ENCODE assay signal across 22 cellular contexts in genomic region chr7:101996876-101997275, GRCh38.
"Had no signal": no experiment of that assay in that cellular context is flagged by ENCODE, and none has a peak within 500 bp of the region (broad histone marks: within the 10 kb centered on the region; RNA-seq: fewer than 3 reads in every experiment).

No MANE protein-coding gene starts in this region.

- H3K4me3 ChIP-seq: lower lobe of right lung, prostate gland, skin epidermis, tibial nerve, vagina had no signal

- H3K9me3 ChIP-seq: lower lobe of right lung, prostate gland, tibial nerve, vagina had no signal

- H3K36me3 Mint-ChIP-seq: brain had no signal

- ATAC-seq: activated T-cell treated with anti-CD3 and anti-CD28 coated beads, Interleukin-2, amount 50 U/mL, for 72 hours; left cardiac atrium; lower lobe of right lung; naive thymus-derived CD4-positive, alpha-beta T cell had no signal

- H3K4me3 Mint-ChIP-seq: activated CD4-positive, alpha-beta T cell treated with anti-CD3 and anti-CD28 coated beads, Interleukin-2, amount 10 ng/mL, durations not matched to agents 7 days and 5 days; activated naive CD8-positive, alpha-beta T cell; activated T-cell treated with anti-CD3 and anti-CD28 coated beads, Interleukin-2, amount 50 U/mL, for 72 hours; brain; naive thymus-derived CD4-positive, alpha-beta T cell; T-helper 2 cell treated with Interferon-gamma antibody and Interleukin-4, amounts not matched to agents 5 μg/mL and 100 μg/mL, for 36 hours had no signal

- H3K27me3 Mint-ChIP-seq: activated CD4-positive, alpha-beta T cell treated with anti-CD3 and anti-CD28 coated beads, Interleukin-2, amount 10 ng/mL, durations not matched to agents 7 days and 5 days; activated naive CD8-positive, alpha-beta T cell; brain; naive thymus-derived CD4-positive, alpha-beta T cell had no signal

- H3K27ac ChIP-seq: lower lobe of right lung, prostate gland, skin epidermis, vagina had no signal

- H3K27ac Mint-ChIP-seq: activated CD4-positive, alpha-beta T cell treated with anti-CD3 and anti-CD28 coated beads, Interleukin-2, amount 10 ng/mL, durations not matched to agents 7 days and 5 days; activated naive CD8-positive, alpha-beta T cell; activated T-cell treated with anti-CD3 and anti-CD28 coated beads, Interleukin-2, amount 50 U/mL, for 72 hours; T-helper 2 cell treated with Interferon-gamma antibody and Interleukin-4, amounts not matched to agents 5 μg/mL and 100 μg/mL, for 36 hours had no signal

- H3K4me1 Mint-ChIP-seq: activated CD4-positive, alpha-beta T cell treated with anti-CD3 and anti-CD28 coated beads, Interleukin-2, amount 10 ng/mL, durations not matched to agents 7 days and 5 days had no signal

- H3K9me3 Mint-ChIP-seq: activated CD4-positive, alpha-beta T cell treated with anti-CD3 and anti-CD28 coated beads, Interleukin-2, amount 10 ng/mL, durations not matched to agents 7 days and 5 days; activated T-cell treated with anti-CD3 and anti-CD28 coated beads, Interleukin-2, amount 50 U/mL, for 72 hours; brain; naive thymus-derived CD4-positive, alpha-beta T cell; T-helper 2 cell treated with Interferon-gamma antibody and Interleukin-4, amounts not matched to agents 5 μg/mL and 100 μg/mL, for 36 hours had no signal

- H3K4me1 ChIP-seq: lower lobe of right lung, prostate gland, tibial nerve, vagina had no signal

- DNase-seq: activated CD4-positive, alpha-beta T cell treated with anti-CD3 and anti-CD28 coated beads, Interleukin-2, amount 10 ng/mL, durations not matched to agents 7 days and 5 days; activated CD4-positive, CD25-positive, alpha-beta regulatory T cell; activated CD8-positive, alpha-beta memory T cell treated with anti-CD3 and anti-CD28 coated beads, Interleukin-2, amount 50 U/mL, for 48 hours; activated gamma-delta T cell; activated T-cell treated with anti-CD3 and anti-CD28 coated beads, Interleukin-2, amount 50 U/mL, for 72 hours; amniotic stem cell; cortex of kidney; effector CD4-positive, alpha-beta T cell; foreskin melanocyte; left cardiac atrium; lower lobe of right lung; naive thymus-derived CD4-positive, alpha-beta T cell; stimulated activated CD4-positive, alpha-beta T cell treated with anti-CD3 and anti-CD28 coated beads, Interleukin-15, amount 100 ng/mL, for 24 hours; stimulated activated CD4-positive, alpha-beta T cell treated with anti-CD3 and anti-CD28 coated beads, Interleukin-4, amount 100 ng/mL, for 1 hour; stimulated activated naive CD4-positive, alpha-beta T cell had no signal

- H3K27me3 ChIP-seq: tibial nerve, vagina had no signal

- H3K36me3 ChIP-seq: lower lobe of right lung, prostate gland, tibial nerve, vagina had no signal
